In the genomic region with DNA sequence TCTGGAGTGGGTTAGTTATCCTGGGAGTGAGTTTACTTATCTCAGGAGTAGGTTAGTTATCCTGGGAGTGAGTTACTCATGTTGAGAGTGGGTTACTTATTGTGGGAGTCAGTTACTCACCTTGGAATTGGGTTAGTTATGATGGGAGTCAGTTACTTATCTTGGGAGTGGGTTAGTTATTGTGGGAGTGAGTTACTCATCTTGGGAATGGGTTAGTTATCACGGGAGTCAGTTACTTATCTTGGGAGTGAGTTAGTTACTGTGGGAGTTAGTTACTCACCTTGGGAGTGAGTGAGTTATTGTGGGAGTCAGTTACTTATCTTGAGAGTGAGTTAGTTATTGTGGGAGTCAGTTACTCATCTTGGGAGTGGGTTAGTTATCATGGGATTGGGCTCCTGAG, we compare ENCODE assay signal across 1 cellular context.
TF ChIP-seq lines count a peak whose summit lies in the region.

No MANE protein-coding gene starts in this region.

TF ChIP-seq in K562, 482 proteins besides CTCF, POLR2A, EP300 and RAD21:
- TF ChIP-seq, protein P1, sequence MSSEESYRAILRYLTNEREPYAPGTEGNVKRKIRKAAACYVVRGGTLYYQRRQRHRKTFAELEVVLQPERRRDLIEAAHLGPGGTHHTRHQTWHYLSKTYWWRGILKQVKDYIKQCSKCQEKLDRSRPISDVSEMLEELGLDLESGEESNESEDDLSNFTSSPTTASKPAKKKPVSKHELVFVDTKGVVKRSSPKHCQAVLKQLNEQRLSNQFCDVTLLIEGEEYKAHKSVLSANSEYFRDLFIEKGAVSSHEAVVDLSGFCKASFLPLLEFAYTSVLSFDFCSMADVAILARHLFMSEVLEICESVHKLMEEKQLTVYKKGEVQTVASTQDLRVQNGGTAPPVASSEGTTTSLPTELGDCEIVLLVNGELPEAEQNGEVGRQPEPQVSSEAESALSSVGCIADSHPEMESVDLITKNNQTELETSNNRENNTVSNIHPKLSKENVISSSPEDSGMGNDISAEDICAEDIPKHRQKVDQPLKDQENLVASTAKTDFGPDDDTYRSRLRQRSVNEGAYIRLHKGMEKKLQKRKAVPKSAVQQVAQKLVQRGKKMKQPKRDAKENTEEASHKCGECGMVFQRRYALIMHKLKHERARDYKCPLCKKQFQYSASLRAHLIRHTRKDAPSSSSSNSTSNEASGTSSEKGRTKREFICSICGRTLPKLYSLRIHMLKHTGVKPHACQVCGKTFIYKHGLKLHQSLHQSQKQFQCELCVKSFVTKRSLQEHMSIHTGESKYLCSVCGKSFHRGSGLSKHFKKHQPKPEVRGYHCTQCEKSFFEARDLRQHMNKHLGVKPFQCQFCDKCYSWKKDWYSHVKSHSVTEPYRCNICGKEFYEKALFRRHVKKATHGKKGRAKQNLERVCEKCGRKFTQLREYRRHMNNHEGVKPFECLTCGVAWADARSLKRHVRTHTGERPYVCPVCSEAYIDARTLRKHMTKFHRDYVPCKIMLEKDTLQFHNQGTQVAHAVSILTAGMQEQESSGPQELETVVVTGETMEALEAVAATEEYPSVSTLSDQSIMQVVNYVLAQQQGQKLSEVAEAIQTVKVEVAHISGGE (CRISPR knock-in tag; IDR thresholded peaks at IDR 0.05), result no peak
- TF ChIP-seq HNRNPH1 (optimal IDR thresholded peaks at IDR 0.05; ENCODE audit: low read depth, low read length) (no peak), ZNF766 (CRISPR knock-in tag; conservative IDR thresholded peaks at IDR 0.05) (no peak), XRCC3 (IDR thresholded peaks at IDR 0.05) (no peak), ARID2 (IDR thresholded peaks at IDR 0.05) (no peak), CBX8 (IDR thresholded peaks at IDR 0.05; ENCODE audit: borderline replicate concordance, extremely low read depth, low read depth, low read length, poor library complexity, severe bottlenecking) (no peak)
- TF ChIP-seq, protein P2, sequence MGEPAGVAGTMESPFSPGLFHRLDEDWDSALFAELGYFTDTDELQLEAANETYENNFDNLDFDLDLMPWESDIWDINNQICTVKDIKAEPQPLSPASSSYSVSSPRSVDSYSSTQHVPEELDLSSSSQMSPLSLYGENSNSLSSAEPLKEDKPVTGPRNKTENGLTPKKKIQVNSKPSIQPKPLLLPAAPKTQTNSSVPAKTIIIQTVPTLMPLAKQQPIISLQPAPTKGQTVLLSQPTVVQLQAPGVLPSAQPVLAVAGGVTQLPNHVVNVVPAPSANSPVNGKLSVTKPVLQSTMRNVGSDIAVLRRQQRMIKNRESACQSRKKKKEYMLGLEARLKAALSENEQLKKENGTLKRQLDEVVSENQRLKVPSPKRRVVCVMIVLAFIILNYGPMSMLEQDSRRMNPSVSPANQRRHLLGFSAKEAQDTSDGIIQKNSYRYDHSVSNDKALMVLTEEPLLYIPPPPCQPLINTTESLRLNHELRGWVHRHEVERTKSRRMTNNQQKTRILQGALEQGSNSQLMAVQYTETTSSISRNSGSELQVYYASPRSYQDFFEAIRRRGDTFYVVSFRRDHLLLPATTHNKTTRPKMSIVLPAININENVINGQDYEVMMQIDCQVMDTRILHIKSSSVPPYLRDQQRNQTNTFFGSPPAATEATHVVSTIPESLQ (CRISPR knock-in tag; IDR thresholded peaks at IDR 0.05), result no peak
- TF ChIP-seq, protein P3, sequence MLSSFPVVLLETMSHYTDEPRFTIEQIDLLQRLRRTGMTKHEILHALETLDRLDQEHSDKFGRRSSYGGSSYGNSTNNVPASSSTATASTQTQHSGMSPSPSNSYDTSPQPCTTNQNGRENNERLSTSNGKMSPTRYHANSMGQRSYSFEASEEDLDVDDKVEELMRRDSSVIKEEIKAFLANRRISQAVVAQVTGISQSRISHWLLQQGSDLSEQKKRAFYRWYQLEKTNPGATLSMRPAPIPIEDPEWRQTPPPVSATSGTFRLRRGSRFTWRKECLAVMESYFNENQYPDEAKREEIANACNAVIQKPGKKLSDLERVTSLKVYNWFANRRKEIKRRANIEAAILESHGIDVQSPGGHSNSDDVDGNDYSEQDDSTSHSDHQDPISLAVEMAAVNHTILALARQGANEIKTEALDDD (IDR thresholded peaks at IDR 0.05), result peak; percentile 88
TF ChIP-seq in K562: peak in this region for 1.
